In genomic region chr6:16243055-16243454, GRCh38 we compare ENCODE assay signal across 14 cellular contexts. TPM values are rescaled to one million over a fixed set of nuclear protein-coding genes. Genes with fewer than 3 reads are reported as not detected.
DNase-seq lines count a peak whose midpoint lies in the region; ATAC-seq, FAIRE-seq and TF ChIP-seq lines count a peak whose summit lies in the region.
"Had no signal": no experiment of that assay in that cellular context is flagged by ENCODE, and none has a peak within 500 bp of the region (broad histone marks: within the 10 kb centered on the region; RNA-seq: fewer than 3 reads in every experiment).

No MANE protein-coding gene starts in this region.

- no peak overlapping the region for H3K4me3 ChIP-seq in fibroblast of mammary gland (ENCODE audit: control insufficient read depth, low read depth, low read length)
- H3K4me3 ChIP-seq in psoas muscle = peak overlapping the region; percentile 31
- no peak overlapping the region for H3K4me3 ChIP-seq in GM23338
- H3K4me3 ChIP-seq in mucosa of descending colon = no peak overlapping the region
- H3K4me3 ChIP-seq: esophagus squamous epithelium, right lobe of liver had no signal

- intact Hi-C loops in psoas muscle (cut with DNase I) (loop anchor here in 1 of 2 donors (5.0 kb wide), 1 partner anchor 79 kb away; no protein-coding TSS in a partner anchor), mucosa of descending colon (cut with DNase I, micrococcal nuclease) (no loop called here)

- no peak overlapping the region for H3K27ac Mint-ChIP-seq in GM23338
- H3K27ac Mint-ChIP-seq: T-helper 1 cell treated with Interleukin-12 subunit alpha and Interleukin-12 subunit beta and Interleukin-4 antibody, amounts not matched to agents 30 μg/mL and 1 μg/mL, for 36 hours had no signal

- H4K20me1 ChIP-seq in GM23338 (replicated peaks; ENCODE audit: insufficient read depth) = no peaks in the 10 kb centered on the region

- no peak overlapping the region for H3K4me3 Mint-ChIP-seq in GM23338
- H3K4me3 Mint-ChIP-seq: T-helper 1 cell treated with Interleukin-12 subunit alpha and Interleukin-12 subunit beta and Interleukin-4 antibody, amounts not matched to agents 30 μg/mL and 1 μg/mL, for 36 hours had no signal

- peaks cover 32% of the 10 kb centered on the region for H3K27me3 Mint-ChIP-seq in GM23338 (ENCODE audit: insufficient read depth, low read depth, poor library complexity)

- peak; percentile 24 for DNase-seq in GM04503 (ENCODE audit: low read depth)
- peak; percentile 100 for DNase-seq in SK-MEL-5 (ENCODE audit: low read depth, low spot score)
- DNase-seq in fibroblast of mammary gland (ENCODE audit: low read depth) = peak; percentile 82
- peak in 1 of 2 donors; percentile 72 for DNase-seq in psoas muscle
- DNase-seq in GM19239 (ENCODE audit: insufficient read length, low spot score) = no peak
- no peak for DNase-seq in GM23338 (ENCODE audit: low spot score)
- no peak for DNase-seq in mucosa of descending colon
- DNase-seq: Caco-2, esophagus squamous epithelium, KG1, NCI-H345, right lobe of liver had no signal

- no peaks in the 10 kb centered on the region for H3K9me3 Mint-ChIP-seq in GM23338
- H3K9me3 Mint-ChIP-seq: T-helper 1 cell treated with Interleukin-12 subunit alpha and Interleukin-12 subunit beta and Interleukin-4 antibody, amounts not matched to agents 30 μg/mL and 1 μg/mL, for 36 hours had no signal

- no peaks in the 10 kb centered on the region for H3K9me3 ChIP-seq in psoas muscle
- H3K9me3 ChIP-seq in mucosa of descending colon = no peaks in the 10 kb centered on the region
- H3K9me3 ChIP-seq: Caco-2, esophagus squamous epithelium, right lobe of liver had no signal

- no peaks in the 10 kb centered on the region for H3F3A ChIP-seq in GM23338 (replicated peaks; ENCODE audit: low read depth)

- peak overlapping the region; percentile 93 for H3K27ac ChIP-seq in psoas muscle
- no peak overlapping the region for H3K27ac ChIP-seq in GM23338 (ENCODE audit: low read depth)
- H3K27ac ChIP-seq: esophagus squamous epithelium, right lobe of liver had no signal

- no peaks in the 10 kb centered on the region for H3K9me2 ChIP-seq in GM23338 (ENCODE audit: insufficient read depth)

- in situ Hi-C loops in SK-MEL-5 (cut with HindIII; ENCODE audit: low pct_unique_long_range_greater_than_20kb, low sequenced_read_pairs) = no loop called here

- 32 to 43% (median 36%) methylated on average over 8 of the region's 8 CpGs for WGBS in psoas muscle, 3 donors

- no peaks in the 10 kb centered on the region for H3K27me3 ChIP-seq in psoas muscle (ENCODE audit: insufficient read depth in 3 of 3, low read length in 2 of 3)
- H3K27me3 ChIP-seq in GM23338 (ENCODE audit: insufficient read depth) = peaks cover 23% of the 10 kb centered on the region
- H3K27me3 ChIP-seq: right lobe of liver had no signal

- H3K36me3 ChIP-seq in psoas muscle (ENCODE audit: insufficient read depth in 1 of 2, low read depth in 1 of 2) (peaks cover 0 to 26% of the 10 kb centered on the region in 2 donors), GM23338 (ENCODE audit: insufficient read depth) (no peaks in the 10 kb centered on the region), mucosa of descending colon (ENCODE audit: low read depth) (no peaks in the 10 kb centered on the region)
- H3K36me3 ChIP-seq: right lobe of liver had no signal

- peaks cover 70% of the 10 kb centered on the region for H3K4me1 ChIP-seq in psoas muscle
- peaks cover 6% of the 10 kb centered on the region; the same call in 1 of the 2 replicates for H3K4me1 ChIP-seq in GM23338 (ENCODE audit: insufficient read depth)
- H3K4me1 ChIP-seq in mucosa of descending colon (ENCODE audit: low read depth) = peaks cover 7% of the 10 kb centered on the region

- H2AFZ ChIP-seq in GM23338 = no peak overlapping the region

- peaks cover 14% of the 10 kb centered on the region; the same call in 2 of the 3 replicates for H3K4me1 Mint-ChIP-seq in GM23338

- peak in 3 of 4 donors; percentile 10 to 44 (median 38) for ATAC-seq in psoas muscle
- ATAC-seq in HG02588 (IDR thresholded peaks at IDR 0.05; ENCODE audit: unreplicated experiment) = no peak
- ATAC-seq in GM23338 = no peak
- ATAC-seq in mucosa of descending colon = no peak

- no peak overlapping the region for H3K4me2 ChIP-seq in GM23338

- H3K36me3 Mint-ChIP-seq in GM23338 (ENCODE audit: low read depth) = no peaks in the 10 kb centered on the region

- H3K79me2 ChIP-seq in GM23338 (replicated peaks; ENCODE audit: insufficient read depth) = no peaks in the 10 kb centered on the region

- no peak for FAIRE-seq in GM19239 (lab: Jason Lieb, UNC)

- no peak for TF ChIP-seq CTCF in fibroblast of mammary gland (conservative IDR thresholded peaks at IDR 0.05; ENCODE audit: control insufficient read depth, insufficient read depth, low read depth, low read length)
- no peak for TF ChIP-seq CTCF in psoas muscle (IDR thresholded peaks at IDR 0.05)
- TF ChIP-seq CTCF in GM23338 (conservative IDR thresholded peaks at IDR 0.05; ENCODE audit: low read depth in 2 of 2) = no peak
- no peak for TF ChIP-seq CTCF in mucosa of descending colon (IDR thresholded peaks at IDR 0.05)

TF ChIP-seq in GM23338, 12 proteins besides CTCF, POLR2A, EP300 and RAD21 (continues in another document):
- TF ChIP-seq, protein P1, sequence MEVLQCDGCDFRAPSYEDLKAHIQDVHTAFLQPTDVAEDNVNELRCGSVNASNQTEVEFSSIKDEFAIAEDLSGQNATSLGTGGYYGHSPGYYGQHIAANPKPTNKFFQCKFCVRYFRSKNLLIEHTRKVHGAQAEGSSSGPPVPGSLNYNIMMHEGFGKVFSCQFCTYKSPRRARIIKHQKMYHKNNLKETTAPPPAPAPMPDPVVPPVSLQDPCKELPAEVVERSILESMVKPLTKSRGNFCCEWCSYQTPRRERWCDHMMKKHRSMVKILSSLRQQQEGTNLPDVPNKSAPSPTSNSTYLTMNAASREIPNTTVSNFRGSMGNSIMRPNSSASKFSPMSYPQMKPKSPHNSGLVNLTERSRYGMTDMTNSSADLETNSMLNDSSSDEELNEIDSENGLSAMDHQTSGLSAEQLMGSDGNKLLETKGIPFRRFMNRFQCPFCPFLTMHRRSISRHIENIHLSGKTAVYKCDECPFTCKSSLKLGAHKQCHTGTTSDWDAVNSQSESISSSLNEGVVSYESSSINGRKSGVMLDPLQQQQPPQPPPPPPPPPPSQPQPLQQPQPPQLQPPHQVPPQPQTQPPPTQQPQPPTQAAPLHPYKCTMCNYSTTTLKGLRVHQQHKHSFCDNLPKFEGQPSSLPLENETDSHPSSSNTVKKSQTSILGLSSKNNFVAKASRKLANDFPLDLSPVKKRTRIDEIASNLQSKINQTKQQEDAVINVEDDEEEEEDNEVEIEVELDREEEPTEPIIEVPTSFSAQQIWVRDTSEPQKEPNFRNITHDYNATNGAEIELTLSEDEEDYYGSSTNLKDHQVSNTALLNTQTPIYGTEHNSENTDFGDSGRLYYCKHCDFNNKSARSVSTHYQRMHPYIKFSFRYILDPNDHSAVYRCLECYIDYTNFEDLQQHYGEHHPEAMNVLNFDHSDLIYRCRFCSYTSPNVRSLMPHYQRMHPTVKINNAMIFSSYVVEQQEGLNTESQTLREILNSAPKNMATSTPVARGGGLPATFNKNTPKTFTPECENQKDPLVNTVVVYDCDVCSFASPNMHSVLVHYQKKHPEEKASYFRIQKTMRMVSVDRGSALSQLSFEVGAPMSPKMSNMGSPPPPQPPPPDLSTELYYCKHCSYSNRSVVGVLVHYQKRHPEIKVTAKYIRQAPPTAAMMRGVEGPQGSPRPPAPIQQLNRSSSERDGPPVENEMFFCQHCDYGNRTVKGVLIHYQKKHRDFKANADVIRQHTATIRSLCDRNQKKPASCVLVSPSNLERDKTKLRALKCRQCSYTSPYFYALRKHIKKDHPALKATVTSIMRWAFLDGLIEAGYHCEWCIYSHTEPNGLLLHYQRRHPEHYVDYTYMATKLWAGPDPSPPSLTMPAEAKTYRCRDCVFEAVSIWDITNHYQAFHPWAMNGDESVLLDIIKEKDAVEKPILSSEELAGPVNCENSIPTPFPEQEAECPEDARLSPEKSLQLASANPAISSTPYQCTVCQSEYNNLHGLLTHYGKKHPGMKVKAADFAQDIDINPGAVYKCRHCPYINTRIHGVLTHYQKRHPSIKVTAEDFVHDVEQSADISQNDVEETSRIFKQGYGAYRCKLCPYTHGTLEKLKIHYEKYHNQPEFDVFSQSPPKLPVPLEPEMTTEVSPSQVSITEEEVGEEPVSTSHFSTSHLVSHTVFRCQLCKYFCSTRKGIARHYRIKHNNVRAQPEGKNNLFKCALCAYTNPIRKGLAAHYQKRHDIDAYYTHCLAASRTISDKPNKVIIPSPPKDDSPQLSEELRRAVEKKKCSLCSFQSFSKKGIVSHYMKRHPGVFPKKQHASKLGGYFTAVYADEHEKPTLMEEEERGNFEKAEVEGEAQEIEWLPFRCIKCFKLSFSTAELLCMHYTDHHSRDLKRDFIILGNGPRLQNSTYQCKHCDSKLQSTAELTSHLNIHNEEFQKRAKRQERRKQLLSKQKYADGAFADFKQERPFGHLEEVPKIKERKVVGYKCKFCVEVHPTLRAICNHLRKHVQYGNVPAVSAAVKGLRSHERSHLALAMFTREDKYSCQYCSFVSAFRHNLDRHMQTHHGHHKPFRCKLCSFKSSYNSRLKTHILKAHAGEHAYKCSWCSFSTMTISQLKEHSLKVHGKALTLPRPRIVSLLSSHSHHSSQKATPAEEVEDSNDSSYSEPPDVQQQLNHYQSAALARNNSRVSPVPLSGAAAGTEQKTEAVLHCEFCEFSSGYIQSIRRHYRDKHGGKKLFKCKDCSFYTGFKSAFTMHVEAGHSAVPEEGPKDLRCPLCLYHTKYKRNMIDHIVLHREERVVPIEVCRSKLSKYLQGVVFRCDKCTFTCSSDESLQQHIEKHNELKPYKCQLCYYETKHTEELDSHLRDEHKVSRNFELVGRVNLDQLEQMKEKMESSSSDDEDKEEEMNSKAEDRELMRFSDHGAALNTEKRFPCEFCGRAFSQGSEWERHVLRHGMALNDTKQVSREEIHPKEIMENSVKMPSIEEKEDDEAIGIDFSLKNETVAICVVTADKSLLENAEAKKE (CRISPR knock-in tag; IDR thresholded peaks at IDR 0.05) = no peak
- no peak for TF ChIP-seq ZNF331 (CRISPR knock-in tag; IDR thresholded peaks at IDR 0.05; ENCODE audit: low read depth)

RNA-seq across cellular contexts. Expression of gene GMPR, which starts 4.7 kb away (rescaled TPM):
- total RNA-seq in SK-MEL-5 (2014; rRNA removed; shearing (Covaris generic)) = 102 and 109 TPM in 2 replicates
- 107 and 116 TPM in 2 replicates for polyA plus RNA-seq in SK-MEL-5 (2015; cell fraction: cytosol; rRNA removed)
- 35.7 and 43.3 TPM in 2 replicates for polyA plus RNA-seq in SK-MEL-5 (2015; cell fraction: nucleus; rRNA removed)
- total RNA-seq in psoas muscle (100 to 1,000 TPM; 139 to 265 (median 189) TPM), mucosa of descending colon (1 to 10 TPM; 2.0 to 9.2 (median 3.9) TPM)
- polyA plus RNA-seq in psoas muscle (100 to 1,000 TPM in 2 of 3 donors, 10 to 100 TPM in 1; 26.6 to 286 (median 235) TPM), GM23338 (2016; fragmentation: Nextera tagmentation; extraction: Ambion mirVana) (0.23 and 0.64 TPM in 2 replicates)
- 0.35 and 1.3 TPM in 2 replicates for total RNA-seq in GM23338 (2014; rRNA removed; shearing (Covaris generic))

Comparison
In these comparisons a context has a peak if more than half of its experiments do, and no peak if none do; other contexts are left out.
1. DNase-seq: peak in GM04503 (single experiment), SK-MEL-5 (single experiment) and fibroblast of mammary gland (single experiment); none in GM19239 (single experiment), GM23338 (single experiment) and mucosa of descending colon (0 of 3).
2. ATAC-seq: peak in psoas muscle (3 of 4); none in HG02588 (single experiment), GM23338 (single experiment) and mucosa of descending colon (single experiment).
3. RNA of gene GMPR, which starts 4.7 kb away (total RNA-seq): 139 to 265 TPM in psoas muscle and 102 to 109 TPM in SK-MEL-5; 2.0 to 9.2 TPM in mucosa of descending colon and 0.35 to 1.3 TPM in GM23338; every median in the first group is over 10 times any median in the second.